37 cellular contexts compared by ENCODE assay signal in genomic region chr5:175469916-175470315, GRCh38. TPM values are rescaled to one million over a fixed set of nuclear protein-coding genes. Genes with fewer than 3 reads are reported as not detected.
"Had no signal": no experiment of that assay in that cellular context is flagged by ENCODE, and none has a peak within 500 bp of the region (broad histone marks: within the 10 kb centered on the region; RNA-seq: fewer than 3 reads in every experiment).

No MANE protein-coding gene starts in this region.

- H3K27ac ChIP-seq: adrenal gland, body of pancreas, brain microvascular endothelial cell, breast epithelium, VCaP had no signal

- H3K4me1 ChIP-seq: adrenal gland, body of pancreas had no signal

- H3K4me3 Mint-ChIP-seq: activated B cell treated with CpG ODN at 0.5 μM for 24 hours; activated CD4-positive, alpha-beta memory T cell treated with anti-CD3 and anti-CD28 coated beads for 36 hours; activated CD4-positive, alpha-beta T cell treated with anti-CD3 and anti-CD28 coated beads, Interleukin-2, amount 10 ng/mL, durations not matched to agents 24 days and 14 days; activated CD8-positive, alpha-beta T cell treated with anti-CD3 and anti-CD28 coated beads for 36 hours; activated naive CD4-positive, alpha-beta T cell treated with anti-CD3 and anti-CD28 coated beads for 36 hours; activated naive CD8-positive, alpha-beta T cell treated with anti-CD3 and anti-CD28 coated beads for 36 hours; activated T-cell treated with anti-CD3 and anti-CD28 coated beads, Interleukin-2, amount 50 U/mL, for 4 hours; activated T-cell treated with anti-CD3 and anti-CD28 coated beads, Interleukin-2, amount 50 U/mL, for 72 hours; activated T-helper 1 cell treated with anti-CD3 and anti-CD28 coated beads, Interleukin-12 subunit alpha, Interleukin-12 subunit beta, Interleukin-2, Interleukin-4 antibody, amounts not matched to agents 30 ng/mL and 10 ng/mL and 1 ng/mL, durations not matched to agents 14 hours and 24 hours and 36 hours; activated T-helper 17 cell treated with anti-CD3 and anti-CD28 coated beads, Interleukin-2, amount 50 U/mL, for 72 hours; T-helper 1 cell treated with Interleukin-12 subunit alpha and Interleukin-12 subunit beta and Interleukin-4 antibody, amounts not matched to agents 30 μg/mL and 1 μg/mL, for 36 hours; T-helper 2 cell treated with Interferon-gamma antibody and Interleukin-4, amounts not matched to agents 5 μg/mL and 100 μg/mL, for 36 hours had no signal

- H3K36me3 ChIP-seq: adrenal gland, brain microvascular endothelial cell, breast epithelium had no signal

- H3K9me3 ChIP-seq: adrenal gland, body of pancreas, breast epithelium had no signal

- H3K9me3 Mint-ChIP-seq: activated B cell treated with CpG ODN at 0.5 μM for 24 hours; activated CD4-positive, alpha-beta memory T cell treated with anti-CD3 and anti-CD28 coated beads for 36 hours; activated naive CD4-positive, alpha-beta T cell treated with anti-CD3 and anti-CD28 coated beads for 36 hours; activated naive CD4-positive, alpha-beta T cell treated with anti-CD3 and anti-CD28 coated beads, Interleukin-2, amount 50 U/mL, for 72 hours; activated T-cell treated with anti-CD3 and anti-CD28 coated beads, Interleukin-2, amount 50 U/mL, for 4 hours; activated T-helper 17 cell treated with anti-CD3 and anti-CD28 coated beads, Interleukin-2, amount 50 U/mL, for 72 hours; T-helper 1 cell treated with Interleukin-12 subunit alpha and Interleukin-12 subunit beta and Interleukin-4 antibody, amounts not matched to agents 30 μg/mL and 1 μg/mL, for 36 hours; T-helper 2 cell treated with Interferon-gamma antibody and Interleukin-4, amounts not matched to agents 5 μg/mL and 100 μg/mL, for 36 hours had no signal

- H3K27ac Mint-ChIP-seq: activated B cell treated with CpG ODN at 0.5 μM for 24 hours; activated CD4-positive, alpha-beta memory T cell treated with anti-CD3 and anti-CD28 coated beads for 36 hours; activated CD4-positive, alpha-beta T cell treated with anti-CD3 and anti-CD28 coated beads, Interleukin-2, amount 10 ng/mL, durations not matched to agents 24 days and 14 days; activated CD8-positive, alpha-beta T cell treated with anti-CD3 and anti-CD28 coated beads for 36 hours; activated naive CD4-positive, alpha-beta T cell treated with anti-CD3 and anti-CD28 coated beads for 36 hours; activated naive CD4-positive, alpha-beta T cell treated with anti-CD3 and anti-CD28 coated beads, Interleukin-2, amount 50 U/mL, for 72 hours; activated naive CD8-positive, alpha-beta T cell treated with anti-CD3 and anti-CD28 coated beads for 36 hours; activated T-cell treated with anti-CD3 and anti-CD28 coated beads, Interleukin-2, amount 50 U/mL, for 72 hours; activated T-helper 1 cell treated with anti-CD3 and anti-CD28 coated beads, Interleukin-12 subunit alpha, Interleukin-12 subunit beta, Interleukin-2, Interleukin-4 antibody, amounts not matched to agents 30 ng/mL and 10 ng/mL and 1 ng/mL, durations not matched to agents 14 hours and 24 hours and 36 hours; activated T-helper 17 cell treated with anti-CD3 and anti-CD28 coated beads, Interleukin-2, amount 50 U/mL, for 72 hours; T-helper 1 cell treated with Interleukin-12 subunit alpha and Interleukin-12 subunit beta and Interleukin-4 antibody, amounts not matched to agents 30 μg/mL and 1 μg/mL, for 36 hours; T-helper 2 cell treated with Interferon-gamma antibody and Interleukin-4, amounts not matched to agents 5 μg/mL and 100 μg/mL, for 36 hours had no signal

- H3K4me3 ChIP-seq: adrenal gland, body of pancreas, breast epithelium had no signal

- H3K27me3 Mint-ChIP-seq: activated CD4-positive, alpha-beta memory T cell treated with anti-CD3 and anti-CD28 coated beads for 36 hours; activated CD8-positive, alpha-beta T cell treated with anti-CD3 and anti-CD28 coated beads for 36 hours; activated naive CD8-positive, alpha-beta T cell treated with anti-CD3 and anti-CD28 coated beads for 36 hours had no signal

- H3K36me3 Mint-ChIP-seq: activated CD4-positive, alpha-beta memory T cell treated with anti-CD3 and anti-CD28 coated beads for 36 hours; activated naive CD4-positive, alpha-beta T cell treated with anti-CD3 and anti-CD28 coated beads, Interleukin-2, amount 50 U/mL, for 72 hours; activated naive CD8-positive, alpha-beta T cell treated with anti-CD3 and anti-CD28 coated beads for 36 hours had no signal

- H3K4me1 Mint-ChIP-seq: activated B cell treated with CpG ODN at 0.5 μM for 24 hours had no signal

- DNase-seq: activated B cell treated with CpG ODN at 0.5 μM for 24 hours; activated CD4-positive, alpha-beta memory T cell treated with anti-CD3 and anti-CD28 coated beads for 36 hours; activated CD4-positive, alpha-beta T cell treated with anti-CD3 and anti-CD28 coated beads for 4 hours; activated CD4-positive, alpha-beta T cell treated with anti-CD3 and anti-CD28 coated beads, Interleukin-2, amount 10 ng/mL, durations not matched to agents 24 days and 14 days; activated CD4-positive, alpha-beta T cell treated with anti-CD3 and anti-CD28 coated beads, Interleukin-2, amount 50 U/mL, for 1 hour; activated CD4-positive, alpha-beta T cell treated with anti-CD3 and anti-CD28 coated beads, Interleukin-2, amount 50 U/mL, for 4 hours; activated CD4-positive, CD25-positive, alpha-beta regulatory T cell treated with anti-CD3 and anti-CD28 coated beads, Interleukin-2, amount 50 U/mL, for 72 hours; activated CD8-positive, alpha-beta memory T cell treated with anti-CD3 and anti-CD28 coated beads, Interleukin-2, amount 50 U/mL, for 4 hours; activated CD8-positive, alpha-beta T cell treated with anti-CD3 and anti-CD28 coated beads for 36 hours; activated effector memory CD4-positive, alpha-beta T cell treated with anti-CD3 and anti-CD28 coated beads, Interleukin-2, amount 50 U/mL, for 16 hours; activated gamma-delta T cell treated with Interleukin-2 at 50 U/mL for 16 hours; activated naive CD4-positive, alpha-beta T cell; activated naive CD4-positive, alpha-beta T cell treated with anti-CD3 and anti-CD28 coated beads for 36 hours; activated naive CD4-positive, alpha-beta T cell treated with anti-CD3 and anti-CD28 coated beads, Interleukin-2, amount 50 U/mL, for 16 hours; activated naive CD8-positive, alpha-beta T cell treated with anti-CD3 and anti-CD28 coated beads for 36 hours; activated T-cell treated with anti-CD3 and anti-CD28 coated beads for 4 hours; activated T-cell treated with anti-CD3 and anti-CD28 coated beads, Interleukin-2, amount 50 U/mL, for 1 hour; activated T-cell treated with anti-CD3 and anti-CD28 coated beads, Interleukin-2, amount 50 U/mL, for 4 hours; activated T-cell treated with anti-CD3 and anti-CD28 coated beads, Interleukin-2, amount 50 U/mL, for 72 hours; adrenal gland; amniotic stem cell; aorta; body of pancreas; brain microvascular endothelial cell; central memory CD4-positive, alpha-beta T cell; T-helper 2 cell; T-helper 9 cell had no signal

- H3K27me3 ChIP-seq: adrenal gland, body of pancreas, brain microvascular endothelial cell, breast epithelium had no signal

- FAIRE-seq: astrocyte, TTC549 had no signal

RNA-seq across cellular contexts. Expression of gene DRD1, which starts 25.9 kb away (rescaled TPM):
- total RNA-seq: activated B cell treated with CpG ODN at 0.5 μM for 24 hours; activated CD4-positive, alpha-beta memory T cell treated with anti-CD3 and anti-CD28 coated beads for 36 hours; activated CD8-positive, alpha-beta memory T cell treated with anti-CD3 and anti-CD28 coated beads for 36 hours; activated CD8-positive, alpha-beta T cell treated with anti-CD3 and anti-CD28 coated beads for 36 hours; activated naive CD4-positive, alpha-beta T cell treated with anti-CD3 and anti-CD28 coated beads for 36 hours; activated naive CD4-positive, alpha-beta T cell treated with anti-CD3 and anti-CD28 coated beads, Interleukin-2, amount 50 U/mL, for 72 hours; activated naive CD8-positive, alpha-beta T cell treated with anti-CD3 and anti-CD28 coated beads for 36 hours; activated T-cell treated with anti-CD3 and anti-CD28 coated beads, Interleukin-2, amount 50 U/mL, for 72 hours; activated T-helper 1 cell treated with anti-CD3 and anti-CD28 coated beads, Interleukin-12 subunit alpha, Interleukin-12 subunit beta, Interleukin-2, Interleukin-4 antibody, amounts not matched to agents 30 ng/mL and 10 ng/mL and 1 ng/mL, durations not matched to agents 14 hours and 24 hours and 36 hours; activated T-helper 17 cell treated with anti-CD3 and anti-CD28 coated beads, Interleukin-2, amount 50 U/mL, for 72 hours; body of pancreas had no signal
